Comparison of ENCODE assay signal across 8 cellular contexts in the genomic region with DNA sequence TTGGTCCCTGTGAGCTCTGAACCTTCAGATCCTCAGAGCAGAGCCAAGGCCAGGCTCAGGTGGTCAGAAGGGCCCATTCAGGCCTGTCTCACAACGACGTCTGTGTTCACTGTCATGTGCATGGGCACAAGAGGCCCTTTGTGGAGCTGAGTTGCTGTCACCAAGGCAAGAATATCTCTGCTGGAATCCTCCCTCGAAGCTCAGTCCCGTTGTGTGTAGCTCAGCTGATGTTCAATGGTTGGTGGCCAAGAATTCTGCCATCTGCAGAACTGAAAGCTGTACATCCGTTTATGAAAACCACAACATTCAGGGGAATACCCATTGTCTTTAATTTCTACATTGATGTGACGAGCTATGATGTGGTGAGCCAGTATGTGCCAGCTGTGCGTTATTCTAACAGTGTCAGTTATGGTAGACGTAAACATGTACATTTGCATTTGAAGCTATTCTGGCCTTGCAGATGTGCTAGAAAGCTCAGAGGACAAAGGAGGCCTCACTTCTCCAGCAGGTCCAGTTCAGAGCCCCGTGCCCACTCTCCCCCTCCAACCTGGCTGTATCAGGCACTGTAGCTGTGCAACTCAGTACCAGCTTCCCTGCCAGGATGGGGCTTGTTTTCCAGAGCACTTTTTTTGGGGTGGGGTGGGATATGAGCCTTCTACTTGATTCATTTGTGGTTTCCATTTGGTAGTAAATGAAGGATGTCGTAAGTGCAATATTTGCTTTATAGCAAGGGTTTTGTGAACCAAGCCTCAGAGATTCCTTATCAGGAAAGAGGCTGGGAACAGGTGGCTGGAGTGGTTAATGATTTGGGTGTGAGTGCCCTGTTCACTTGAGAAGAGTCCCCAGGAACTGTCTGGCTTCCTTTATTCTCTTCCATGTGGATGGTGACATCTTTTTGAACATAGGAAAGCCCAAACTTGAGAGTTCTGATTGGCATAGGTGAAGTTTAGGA. TPM values are rescaled to one million over a fixed set of nuclear protein-coding genes. Genes with fewer than 3 reads are reported as not detected.
DNase-seq lines count a peak whose midpoint lies in the region; ATAC-seq and TF ChIP-seq lines count a peak whose summit lies in the region.

No MANE protein-coding gene starts in this region.

- H4K20me1 ChIP-seq in DOHH2 (ENCODE audit: control insufficient read depth, insufficient read depth, low read depth, low read length), result peaks cover 27% of the 10 kb centered on the region
- H4K20me1 ChIP-seq in SK-N-SH (ENCODE audit: insufficient read depth), result 0 out of 2 replicates have a peak, but pooled peaks cover 3% of the 10 kb centered on the region

- WGBS in SK-N-SH (ENCODE audit: low lambda C conversion rate), result 92% methylated on average over 10 of the region's 10 CpGs

- H3K9me3 ChIP-seq in DOHH2 (ENCODE audit: control insufficient read depth, insufficient read depth, low read length) (no peaks in the 10 kb centered on the region), neutrophil (no peaks in the 10 kb centered on the region), SK-N-SH (no peaks in the 10 kb centered on the region)

- ATAC-seq in GM19463 (IDR thresholded peaks at IDR 0.05; ENCODE audit: unreplicated experiment), result peak; percentile 76
- peak; percentile 60 for ATAC-seq in HG03469 (IDR thresholded peaks at IDR 0.05; ENCODE audit: unreplicated experiment)

- no peak for TF ChIP-seq EP300 in SK-N-SH (IDR thresholded peaks at IDR 0.05; ENCODE audit: borderline replicate concordance in 1 of 2, low read depth in 1 of 2, low read length in 1 of 2)

- no peak overlapping the region for H3K9ac ChIP-seq in SK-N-SH

- H3K79me2 ChIP-seq in DOHH2 (ENCODE audit: control insufficient read depth, low read length) (no peaks in the 10 kb centered on the region), SK-N-SH (ENCODE audit: insufficient read depth) (peaks cover 15% of the 10 kb centered on the region; the same call in 1 of the 2 replicates)

- H3K4me3 ChIP-seq in DOHH2 (ENCODE audit: low read length), result peak overlapping the region; percentile 44
- no peak overlapping the region for H3K4me3 ChIP-seq in neutrophil (ENCODE audit: low read depth in 1 of 2, low read length in 1 of 2)
- no peak overlapping the region for H3K4me3 ChIP-seq in SK-N-SH (ENCODE audit: low read depth in 2 of 2, low read length in 1 of 2)

- CTCF ChIA-PET in SK-N-SH (lab: Yijun Ruan, JAX), result interaction anchor here (1.0 to 1.5 kb wide), 3 partner anchors 15 to 18 kb away, joined by 3 to 5 read pairs (median 4); no protein-coding TSS in a partner anchor

- POLR2A ChIA-PET in SK-N-SH (lab: Yijun Ruan, JAX), result interaction anchor here (1.1 kb wide), 1 partner anchor 12 kb away, joined by 3 read pairs; no protein-coding TSS in a partner anchor

- H3K9me2 ChIP-seq in DOHH2 (replicated peaks; ENCODE audit: control insufficient read depth, low read length), result no peaks in the 10 kb centered on the region
- no peaks in the 10 kb centered on the region for H3K9me2 ChIP-seq in SK-N-SH

- H2AFZ ChIP-seq in SK-N-SH (ENCODE audit: low read depth), result no peak overlapping the region

- TF ChIP-seq RAD21 in SK-N-SH (IDR thresholded peaks at IDR 0.05; ENCODE audit: low read length), result no peak

- H3K27ac ChIP-seq in DOHH2 (ENCODE audit: low read depth, low read length), result peak overlapping the region; percentile 12
- peak overlapping the region; percentile 1 for H3K27ac ChIP-seq in neutrophil
- no peak overlapping the region for H3K27ac ChIP-seq in SK-N-SH (ENCODE audit: low read depth in 2 of 2, low read length in 1 of 2)

- TF ChIP-seq CTCF in DOHH2 (IDR thresholded peaks at IDR 0.05; ENCODE audit: low read depth, low read length, poor library complexity, severe bottlenecking) (no peak), neutrophil (IDR thresholded peaks at IDR 0.05) (no peak), SK-N-SH (IDR thresholded peaks at IDR 0.05) (no peak)

- DNase-seq in activated T-cell treated with anti-CD3 and anti-CD28 coated beads for 48 hours (ENCODE audit: low read depth) (peak; percentile 12), amniotic stem cell (lab: John Stamatoyannopoulos, UW) (no peak), SK-N-SH (no peak), NCI-H187 (lab: John Stamatoyannopoulos, UW) (no peak)

- H3F3A ChIP-seq in DOHH2 (ENCODE audit: control insufficient read depth, insufficient read depth) (peaks cover 15% of the 10 kb centered on the region; the same call in 1 of the 2 replicates), SK-N-SH (replicated peaks; ENCODE audit: insufficient read depth) (peaks cover 5% of the 10 kb centered on the region)

- H3K36me3 ChIP-seq in DOHH2 (ENCODE audit: control insufficient read depth, low read length), result no peaks in the 10 kb centered on the region
- no peaks in the 10 kb centered on the region for H3K36me3 ChIP-seq in neutrophil
- H3K36me3 ChIP-seq in SK-N-SH (replicated peaks in 1 of 2; ENCODE audit: control insufficient read depth in 1 of 2, insufficient read depth in 2 of 2, low read length in 1 of 2), result peaks cover 6 to 7% of the 10 kb centered on the region in 2 experiments

- H3K4me1 ChIP-seq in DOHH2 (ENCODE audit: control insufficient read depth, low read length), result peaks cover 67% of the 10 kb centered on the region
- peaks cover 55 to 63% of the 10 kb centered on the region in 2 experiments for H3K4me1 ChIP-seq in neutrophil (ENCODE audit: control insufficient read depth in 1 of 2, insufficient read depth in 1 of 2, low read depth in 1 of 2, low read length in 1 of 2)
- peaks cover 12 to 15% of the 10 kb centered on the region in 2 experiments; a peak in 2 of 4 replicates for H3K4me1 ChIP-seq in SK-N-SH (ENCODE audit: control insufficient read depth in 1 of 2, insufficient read depth in 2 of 2, low read depth in 1 of 2, low read length in 1 of 2)

- H3K27me3 ChIP-seq in DOHH2 (ENCODE audit: control insufficient read depth, low read length), result peaks cover 65% of the 10 kb centered on the region
- H3K27me3 ChIP-seq in neutrophil, result no peaks in the 10 kb centered on the region
- H3K27me3 ChIP-seq in SK-N-SH (ENCODE audit: insufficient read depth), result no peaks in the 10 kb centered on the region

- H3K4me2 ChIP-seq in DOHH2 (ENCODE audit: low read length), result peak overlapping the region; percentile 69
- H3K4me2 ChIP-seq in SK-N-SH, result no peak overlapping the region

TF ChIP-seq in SK-N-SH, 30 proteins besides CTCF, POLR2A, EP300 and RAD21:
- TF ChIP-seq GABPA (IDR thresholded peaks at IDR 0.05; ENCODE audit: low read depth) (no peak), MXI1 (IDR thresholded peaks at IDR 0.05; ENCODE audit: low read depth, low read length) (no peak), RFX5 (IDR thresholded peaks at IDR 0.05; ENCODE audit: low read length) (no peak), FOXM1 (IDR thresholded peaks at IDR 0.05; ENCODE audit: low read depth) (no peak)
- TF ChIP-seq, protein P1, sequence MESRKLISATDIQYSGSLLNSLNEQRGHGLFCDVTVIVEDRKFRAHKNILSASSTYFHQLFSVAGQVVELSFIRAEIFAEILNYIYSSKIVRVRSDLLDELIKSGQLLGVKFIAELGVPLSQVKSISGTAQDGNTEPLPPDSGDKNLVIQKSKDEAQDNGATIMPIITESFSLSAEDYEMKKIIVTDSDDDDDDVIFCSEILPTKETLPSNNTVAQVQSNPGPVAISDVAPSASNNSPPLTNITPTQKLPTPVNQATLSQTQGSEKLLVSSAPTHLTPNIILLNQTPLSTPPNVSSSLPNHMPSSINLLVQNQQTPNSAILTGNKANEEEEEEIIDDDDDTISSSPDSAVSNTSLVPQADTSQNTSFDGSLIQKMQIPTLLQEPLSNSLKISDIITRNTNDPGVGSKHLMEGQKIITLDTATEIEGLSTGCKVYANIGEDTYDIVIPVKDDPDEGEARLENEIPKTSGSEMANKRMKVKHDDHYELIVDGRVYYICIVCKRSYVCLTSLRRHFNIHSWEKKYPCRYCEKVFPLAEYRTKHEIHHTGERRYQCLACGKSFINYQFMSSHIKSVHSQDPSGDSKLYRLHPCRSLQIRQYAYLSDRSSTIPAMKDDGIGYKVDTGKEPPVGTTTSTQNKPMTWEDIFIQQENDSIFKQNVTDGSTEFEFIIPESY (IDR thresholded peaks at IDR 0.05; ENCODE audit: borderline replicate concordance, low read depth), result no peak

RNA-seq across cellular contexts. Expression of a gene that starts 56.1 kb away (rescaled TPM):
- polyA plus RNA-seq in SK-N-SH (2012; rRNA removed), result 75.0 and 81.6 TPM in 2 replicates
- 56.1 and 64.8 TPM in 2 replicates for polyA plus RNA-seq in SK-N-SH (2012; cell fraction: cytosol; rRNA removed)
- polyA plus RNA-seq in SK-N-SH (2012; cell fraction: nucleus; rRNA removed), result 81.5 and 92.1 TPM in 2 replicates

Comparison
In these comparisons a context has a peak if more than half of its experiments do, and no peak if none do; other contexts are left out.
1. H3K27ac ChIP-seq: peak in DOHH2 (single experiment) and neutrophil (single experiment); none in SK-N-SH (0 of 2).